Comparison of ENCODE assay signal across 12 cellular contexts in genomic region chr22:45878051-45878764, GRCh38.
DNase-seq lines count a peak whose midpoint lies in the region; ATAC-seq and TF ChIP-seq lines count a peak whose summit lies in the region.
"Had no signal": no experiment of that assay in that cellular context is flagged by ENCODE, and none has a peak within 500 bp of the region (broad histone marks: within the 10 kb centered on the region; RNA-seq: fewer than 3 reads in every experiment).

No MANE protein-coding gene starts in this region.

- no peak for TF ChIP-seq CTCF in sigmoid colon (IDR thresholded peaks at IDR 0.05)

- H3K9me3 ChIP-seq in sigmoid colon, result no peaks in the 10 kb centered on the region

- ATAC-seq in left cardiac atrium, result peak; percentile 21 to 49

- TF ChIP-seq POLR2A in sigmoid colon (IDR thresholded peaks at IDR 0.05), result no peak

- no peak overlapping the region for H3K27ac ChIP-seq in sigmoid colon

- peaks cover 0 to 9% (median 8%) of the 10 kb centered on the region in 4 donors for H3K4me1 ChIP-seq in sigmoid colon

- H3K4me3 ChIP-seq in sigmoid colon, result no peak overlapping the region

- 20 to 25% methylated on average over 25 of the region's 25 CpGs for WGBS in sigmoid colon, 2 donors

- intact Hi-C loops in left cardiac atrium (cut with DNase I) (no loop called here), sigmoid colon (cut with DNase I) (no loop called here)

- peak; percentile 8 for DNase-seq in NCI-H510A treated with DMSO at 0.1 percent for 48 hours (lab: John Stamatoyannopoulos, UW)
- DNase-seq in NCI-H510A (lab: John Stamatoyannopoulos, UW), result no peak
- DNase-seq in NCI-H2227 treated with DMSO at 0.1 percent for 48 hours (lab: John Stamatoyannopoulos, UW), result peak; percentile 22
- no peak for DNase-seq in left cardiac atrium
- DNase-seq in sigmoid colon, result peak; percentile 58
- no peak for DNase-seq in Kasumi-1 (lab: John Stamatoyannopoulos, UW)
- DNase-seq in pons (ENCODE audit: low spot score), result no peak
- DNase-seq in C1 segment of cervical spinal cord (lab: John Stamatoyannopoulos, UW), result no peak
- DNase-seq: activated CD4-positive, CD25-positive, alpha-beta regulatory T cell; activated naive CD4-positive, alpha-beta T cell treated with anti-CD3 and anti-CD28 coated beads for 36 hours; dermis blood vessel endothelial cell; mammary epithelial cell had no signal

- H3K27me3 ChIP-seq in sigmoid colon, result peaks cover 6 to 61% (median 25%) of the 10 kb centered on the region in 3 donors

- no peaks in the 10 kb centered on the region for H3K36me3 ChIP-seq in sigmoid colon

- TF ChIP-seq EP300 in sigmoid colon (IDR thresholded peaks at IDR 0.05), result no peak

Comparison
In these comparisons a context has a peak if more than half of its experiments do, and no peak if none do; other contexts are left out.
1. DNase-seq: peak in NCI-H510A treated with DMSO at 0.1 percent for 48 hours (single experiment), NCI-H2227 treated with DMSO at 0.1 percent for 48 hours (single experiment) and sigmoid colon (single experiment); none in NCI-H510A (single experiment), left cardiac atrium (single experiment), Kasumi-1 (0 of 2), pons (single experiment) and C1 segment of cervical spinal cord (0 of 14).